24 cellular contexts compared by ENCODE assay signal in the genomic region with DNA sequence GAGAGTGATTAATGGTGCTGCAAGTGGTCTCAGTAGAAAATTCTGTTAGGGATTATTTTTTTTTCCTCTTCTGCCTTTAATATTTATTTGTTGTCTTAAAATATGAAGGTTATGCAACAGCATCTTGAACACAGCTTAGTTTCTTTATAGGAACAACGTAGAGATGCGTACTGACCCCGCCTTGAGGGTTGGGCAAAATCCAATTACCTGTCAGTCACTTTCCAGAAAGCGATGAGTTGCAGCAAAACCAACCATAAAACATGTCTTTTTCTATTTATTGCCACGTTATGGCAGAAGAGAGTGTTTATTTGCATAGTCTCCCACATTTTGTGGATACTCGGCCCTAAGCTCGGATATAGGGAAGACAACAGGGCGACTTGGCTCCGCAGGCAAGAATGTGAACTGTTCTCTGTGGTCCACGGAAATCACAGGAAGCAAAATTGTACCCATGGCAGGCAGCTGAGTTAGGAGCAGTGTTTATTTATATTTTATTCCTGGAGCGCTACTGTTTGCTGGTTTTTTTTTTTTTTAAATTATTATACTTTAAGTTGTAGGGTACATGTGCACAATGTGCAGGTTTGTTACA. TPM values are rescaled to one million over a fixed set of nuclear protein-coding genes. Genes with fewer than 3 reads are reported as not detected.
DNase-seq lines count a peak whose midpoint lies in the region; ATAC-seq and TF ChIP-seq lines count a peak whose summit lies in the region.
"Had no signal": no experiment of that assay in that cellular context is flagged by ENCODE, and none has a peak within 500 bp of the region (broad histone marks: within the 10 kb centered on the region; RNA-seq: fewer than 3 reads in every experiment).

No MANE protein-coding gene starts in this region.

- H3K4me1 Mint-ChIP-seq in T-helper 2 cell treated with Interferon-gamma antibody and Interleukin-4, amounts not matched to agents 5 μg/mL and 100 μg/mL, for 36 hours (ENCODE audit: low read depth): peaks cover 3% of the 10 kb centered on the region

- TF ChIP-seq EP300 in ovary (IDR thresholded peaks at IDR 0.05): no peak

- H3K4me2 ChIP-seq in SU-DHL-6 (ENCODE audit: low read depth, low read length, poor library complexity, severe bottlenecking): peak overlapping the region; percentile 54

- H3K4me1 ChIP-seq in ovary (ENCODE audit: insufficient read depth): no peaks in the 10 kb centered on the region
- H3K4me1 ChIP-seq: SJCRH30 had no signal

- H3K27ac ChIP-seq in SU-DHL-6 (ENCODE audit: low read depth, low read length) (peak overlapping the region; percentile 99), dorsolateral prefrontal cortex (peak overlapping the region in 51 of 59 donors; percentile 1 to 84 (median 62)), ovary (no peak overlapping the region)
- H3K27ac ChIP-seq: esophagus muscularis mucosa, SJCRH30 had no signal

- H3K27ac Mint-ChIP-seq in T-helper 2 cell treated with Interferon-gamma antibody and Interleukin-4, amounts not matched to agents 5 μg/mL and 100 μg/mL, for 36 hours: peak overlapping the region; percentile 26
- H3K27ac Mint-ChIP-seq: effector memory CD8-positive, alpha-beta T cell had no signal

- H2AFZ ChIP-seq in SU-DHL-6 (ENCODE audit: low read depth, low read length, severe bottlenecking): no peak overlapping the region

- intact Hi-C loops in dorsolateral prefrontal cortex (cut with DNase I) (no loop called here), ovary (cut with DNase I) (no loop called here)

- no peak for TF ChIP-seq CTCF in SU-DHL-6 (IDR thresholded peaks at IDR 0.05; ENCODE audit: insufficient read depth, low read length, poor library complexity, severe bottlenecking)
- TF ChIP-seq CTCF in dorsolateral prefrontal cortex (IDR thresholded peaks at IDR 0.05 in 54 of 56, conservative IDR thresholded peaks at IDR 0.05 in 2 of 56; ENCODE audit: low read depth in 1 of 56, partially characterized antibody in 56 of 56): no peak
- TF ChIP-seq CTCF in ovary (IDR thresholded peaks at IDR 0.05): no peak

- H4K20me1 ChIP-seq in SU-DHL-6 (ENCODE audit: low read depth, low read length): no peaks in the 10 kb centered on the region

- H3K9me2 ChIP-seq in SU-DHL-6 (replicated peaks; ENCODE audit: insufficient read depth, low read length): no peaks in the 10 kb centered on the region

- peak overlapping the region; percentile 11 for H3K4me3 ChIP-seq in SU-DHL-6 (ENCODE audit: insufficient read depth, low read length, poor library complexity, severe bottlenecking)
- H3K4me3 ChIP-seq in dorsolateral prefrontal cortex: peak overlapping the region in 1 of 59 donors; percentile 0
- peak overlapping the region; percentile 11 for H3K4me3 ChIP-seq in ovary
- H3K4me3 ChIP-seq: esophagus muscularis mucosa, SJCRH30, skin epidermis had no signal

- H3K9ac ChIP-seq in SU-DHL-6 (ENCODE audit: low read length): peak overlapping the region; percentile 44

- 53 to 78% (median 73%) methylated on average over 11 of the region's 11 CpGs for WGBS in ovary, 3 donors

- H3K9me3 ChIP-seq in SU-DHL-6 (ENCODE audit: insufficient read depth, low read length) (no peaks in the 10 kb centered on the region), ovary (no peaks in the 10 kb centered on the region)
- H3K9me3 ChIP-seq: esophagus muscularis mucosa, SJCRH30 had no signal

- no peak for DNase-seq in T-helper 2 cell treated with Interferon-gamma antibody and Interleukin-4, amounts not matched to agents 5 μg/mL and 100 μg/mL, for 36 hours (ENCODE audit: low spot score)
- DNase-seq in T-helper 2 cell (no peak), dorsolateral prefrontal cortex (no peak), ovary (no peak), GOT3 (lab: John Stamatoyannopoulos, UW) (no peak)
- no peak for DNase-seq in activated CD4-positive, alpha-beta T cell treated with anti-CD3 and anti-CD28 coated beads for 1 hour
- DNase-seq: activated CD4-positive, alpha-beta T cell treated with anti-CD3 and anti-CD28 coated beads, Interleukin-2, amount 10 ng/mL, durations not matched to agents 24 days and 14 days; activated naive CD4-positive, alpha-beta T cell treated with anti-CD3 and anti-CD28 coated beads, Interleukin-2, amount 10 ng/mL, durations not matched to agents 7 days and 5 days; activated T-cell treated with anti-CD3 and anti-CD28 coated beads, Interleukin-2, amount 50 U/mL, for 72 hours; DMS53; effector memory CD8-positive, alpha-beta T cell; MM.1S; NCI-H1436; NCI-H446; SJCRH30 had no signal

- H3K27me3 ChIP-seq in SU-DHL-6 (ENCODE audit: low read length) (no peaks in the 10 kb centered on the region), dorsolateral prefrontal cortex (no peaks in the 10 kb centered on the region), ovary (no peaks in the 10 kb centered on the region)
- H3K27me3 ChIP-seq: esophagus muscularis mucosa, SJCRH30 had no signal

- H3K79me2 ChIP-seq in SU-DHL-6 (ENCODE audit: insufficient read depth, low read length): no peaks in the 10 kb centered on the region

- H3K36me3 Mint-ChIP-seq in T-helper 2 cell treated with Interferon-gamma antibody and Interleukin-4, amounts not matched to agents 5 μg/mL and 100 μg/mL, for 36 hours (ENCODE audit: low read depth): peaks cover 54% of the 10 kb centered on the region

- no peaks in the 10 kb centered on the region for H3K27me3 Mint-ChIP-seq in T-helper 2 cell treated with Interferon-gamma antibody and Interleukin-4, amounts not matched to agents 5 μg/mL and 100 μg/mL, for 36 hours (ENCODE audit: low read depth)
- H3K27me3 Mint-ChIP-seq: activated CD4-positive, alpha-beta T cell treated with anti-CD3 and anti-CD28 coated beads, Interleukin-2, amount 10 ng/mL, durations not matched to agents 24 days and 14 days; activated naive CD4-positive, alpha-beta T cell treated with anti-CD3 and anti-CD28 coated beads, Interleukin-2, amount 10 ng/mL, durations not matched to agents 7 days and 5 days; effector memory CD8-positive, alpha-beta T cell had no signal

- H3K4me3 Mint-ChIP-seq in T-helper 2 cell treated with Interferon-gamma antibody and Interleukin-4, amounts not matched to agents 5 μg/mL and 100 μg/mL, for 36 hours: no peak overlapping the region
- H3K4me3 Mint-ChIP-seq: activated CD4-positive, alpha-beta T cell treated with anti-CD3 and anti-CD28 coated beads, Interleukin-2, amount 10 ng/mL, durations not matched to agents 24 days and 14 days; activated naive CD4-positive, alpha-beta T cell treated with anti-CD3 and anti-CD28 coated beads, Interleukin-2, amount 10 ng/mL, durations not matched to agents 7 days and 5 days; activated T-cell treated with anti-CD3 and anti-CD28 coated beads, Interleukin-2, amount 50 U/mL, for 72 hours; effector memory CD8-positive, alpha-beta T cell had no signal

- peaks cover 43% of the 10 kb centered on the region for H3F3A ChIP-seq in SU-DHL-6 (ENCODE audit: insufficient read depth)

- ATAC-seq in HG03196 (IDR thresholded peaks at IDR 0.05; ENCODE audit: unreplicated experiment): no peak
- ATAC-seq: activated T-cell treated with anti-CD3 and anti-CD28 coated beads, Interleukin-2, amount 50 U/mL, for 72 hours; effector memory CD8-positive, alpha-beta T cell; Panc1 had no signal

- H3K36me3 ChIP-seq in SU-DHL-6 (ENCODE audit: low read length) (peaks cover 13% of the 10 kb centered on the region), ovary (no peaks in the 10 kb centered on the region)

- H3K9me3 Mint-ChIP-seq in T-helper 2 cell treated with Interferon-gamma antibody and Interleukin-4, amounts not matched to agents 5 μg/mL and 100 μg/mL, for 36 hours: no peaks in the 10 kb centered on the region
- H3K9me3 Mint-ChIP-seq: activated CD4-positive, alpha-beta T cell treated with anti-CD3 and anti-CD28 coated beads, Interleukin-2, amount 10 ng/mL, durations not matched to agents 24 days and 14 days; activated naive CD4-positive, alpha-beta T cell treated with anti-CD3 and anti-CD28 coated beads, Interleukin-2, amount 10 ng/mL, durations not matched to agents 7 days and 5 days; activated T-cell treated with anti-CD3 and anti-CD28 coated beads, Interleukin-2, amount 50 U/mL, for 72 hours; effector memory CD8-positive, alpha-beta T cell had no signal

- TF ChIP-seq POLR2A in ovary (IDR thresholded peaks at IDR 0.05): no peak

RNA-seq across cellular contexts. Expression of gene CACNG5, which starts 44.3 kb away (rescaled TPM):
- total RNA-seq in dorsolateral prefrontal cortex (1 to 10 TPM; 1.7 to 9.7 (median 5.1) TPM), ovary (not detected)
- not detected for polyA plus RNA-seq in ovary
- total RNA-seq: A172; activated CD4-positive, alpha-beta T cell treated with anti-CD3 and anti-CD28 coated beads, Interleukin-2, amount 10 ng/mL, durations not matched to agents 24 days and 14 days; activated T-cell treated with anti-CD3 and anti-CD28 coated beads, Interleukin-2, amount 50 U/mL, for 72 hours; chondrocyte; esophagus muscularis mucosa; T-helper 2 cell treated with Interferon-gamma antibody and Interleukin-4, amounts not matched to agents 100 ng/mL and 5 ng/mL, for 36 hours; ureter had no signal

Comparison
In these comparisons a context has a peak if more than half of its experiments do, and no peak if none do; other contexts are left out.
1. H3K27ac ChIP-seq: peak in SU-DHL-6 (single experiment) and dorsolateral prefrontal cortex (51 of 59); none in ovary (0 of 2).